18 cellular contexts compared by ENCODE assay signal in the genomic region with DNA sequence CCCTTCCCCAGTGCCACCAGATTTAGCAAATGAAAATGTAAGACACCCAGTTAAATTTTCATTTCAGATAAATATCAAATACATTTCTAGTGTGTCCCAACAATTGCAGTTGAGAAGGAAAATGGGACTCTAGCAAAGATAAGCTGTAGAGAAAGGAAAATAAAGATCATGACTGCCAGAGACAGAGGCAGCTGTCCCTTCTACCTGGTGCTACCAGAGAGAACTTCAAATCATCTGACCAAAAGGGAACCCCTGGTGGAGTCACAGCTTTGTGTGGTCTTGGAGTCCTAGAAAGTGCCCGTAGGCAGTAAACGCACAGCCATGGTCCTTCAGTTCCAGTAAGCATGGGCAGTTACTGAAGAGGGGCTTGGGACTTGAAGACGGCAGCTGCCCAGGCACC.
"Had no signal": no experiment of that assay in that cellular context is flagged by ENCODE, and none has a peak within 500 bp of the region (broad histone marks: within the 10 kb centered on the region; RNA-seq: fewer than 3 reads in every experiment).

No MANE protein-coding gene starts in this region.

- FAIRE-seq: colon, frontal cortex, urothelium cell line had no signal

- H3K4me1 Mint-ChIP-seq: activated CD4-positive, alpha-beta memory T cell treated with anti-CD3 and anti-CD28 coated beads, Interleukin-2, amount 10 ng/mL, durations not matched to agents 7 days and 5 days; activated CD4-positive, alpha-beta T cell treated with anti-CD3 and anti-CD28 coated beads for 36 hours; activated naive CD8-positive, alpha-beta T cell treated with anti-CD3 and anti-CD28 coated beads, Interleukin-2, amount 10 ng/mL, durations not matched to agents 7 days and 5 days; naive B cell had no signal

- H3K27me3 ChIP-seq: cardiac muscle cell, right lobe of liver had no signal

- ATAC-seq: activated CD4-positive, alpha-beta T cell treated with anti-CD3 and anti-CD28 coated beads for 36 hours; right lobe of liver had no signal

- H3K4me1 ChIP-seq: right lobe of liver had no signal

- H3K27ac ChIP-seq: cardiac muscle cell, neutrophil, right lobe of liver, VCaP had no signal

- H3K9me3 ChIP-seq: neutrophil had no signal

- DNase-seq: activated CD4-positive, alpha-beta memory T cell treated with anti-CD3 and anti-CD28 coated beads, Interleukin-2, amount 10 ng/mL, durations not matched to agents 7 days and 5 days; activated CD4-positive, alpha-beta T cell treated with anti-CD3 and anti-CD28 coated beads for 36 hours; activated CD8-positive, alpha-beta memory T cell treated with anti-CD3 and anti-CD28 coated beads, Interleukin-2, amount 50 U/mL, for 48 hours; activated naive CD8-positive, alpha-beta T cell treated with anti-CD3 and anti-CD28 coated beads, Interleukin-2, amount 10 ng/mL, durations not matched to agents 7 days and 5 days; aorta; left ventricle myocardium superior; midbrain; naive B cell; right lobe of liver; stimulated activated CD4-positive, alpha-beta T cell treated with anti-CD3 and anti-CD28 coated beads, Interleukin-4, amount 100 ng/mL, for 24 hours; T-helper 1 cell had no signal

- H3K36me3 ChIP-seq: cardiac muscle cell, neutrophil, right lobe of liver had no signal

- H3K4me3 ChIP-seq: cardiac muscle cell, right lobe of liver had no signal

- H3K4me3 Mint-ChIP-seq: activated CD4-positive, alpha-beta memory T cell treated with anti-CD3 and anti-CD28 coated beads, Interleukin-2, amount 10 ng/mL, durations not matched to agents 7 days and 5 days; activated CD4-positive, alpha-beta T cell treated with anti-CD3 and anti-CD28 coated beads for 36 hours; activated naive CD8-positive, alpha-beta T cell treated with anti-CD3 and anti-CD28 coated beads, Interleukin-2, amount 10 ng/mL, durations not matched to agents 7 days and 5 days; stimulated activated naive CD8-positive, alpha-beta T cell treated with anti-CD3 and anti-CD28 coated beads, Interleukin-15, Interleukin-2, amounts not matched to agents 100 ng/mL and 50 ng/mL, for 24 hours had no signal

- H3K36me3 Mint-ChIP-seq: activated naive CD8-positive, alpha-beta T cell treated with anti-CD3 and anti-CD28 coated beads, Interleukin-2, amount 10 ng/mL, durations not matched to agents 7 days and 5 days had no signal

- H3K27ac Mint-ChIP-seq: activated CD4-positive, alpha-beta memory T cell treated with anti-CD3 and anti-CD28 coated beads, Interleukin-2, amount 10 ng/mL, durations not matched to agents 7 days and 5 days; activated CD4-positive, alpha-beta T cell treated with anti-CD3 and anti-CD28 coated beads for 36 hours; activated naive CD8-positive, alpha-beta T cell treated with anti-CD3 and anti-CD28 coated beads, Interleukin-2, amount 10 ng/mL, durations not matched to agents 7 days and 5 days; stimulated activated naive CD8-positive, alpha-beta T cell treated with anti-CD3 and anti-CD28 coated beads, Interleukin-15, Interleukin-2, amounts not matched to agents 100 ng/mL and 50 ng/mL, for 24 hours had no signal
